ENCODE assay signal across 16 cellular contexts in genomic region chr4:83852085-83852451, GRCh38.
A peak's percentile ranks its signal among the peaks of the same experiment; 100 is the strongest.
DNase-seq lines count a peak whose midpoint lies in the region; ATAC-seq, FAIRE-seq and TF ChIP-seq lines count a peak whose summit lies in the region.
"Had no signal": no experiment of that assay in that cellular context is flagged by ENCODE, and none has a peak within 500 bp of the region (broad histone marks: within the 10 kb centered on the region; RNA-seq: fewer than 3 reads in every experiment).

No MANE protein-coding gene starts in this region.

- H3K4me3 Mint-ChIP-seq in Caco-2 (ENCODE audit: unreplicated experiment), result no peak overlapping the region
- H3K4me3 Mint-ChIP-seq: activated B cell treated with CpG ODN at 0.5 μM for 24 hours; activated T-cell treated with anti-CD3 and anti-CD28 coated beads, Interleukin-2, amount 50 U/mL, for 24 hours; CD4-positive, CD25-positive, alpha-beta regulatory T cell; endodermal cell had no signal

- intact Hi-C loops in Caco-2 (cut with micrococcal nuclease; ENCODE audit: unreplicated experiment) (no loop called here), IMR-90 (cut with micrococcal nuclease) (no loop called here)

- TF ChIP-seq POLR2A in IMR-90 (IDR thresholded peaks at IDR 0.05; ENCODE audit: low read depth, low read length), result no peak

- peak overlapping the region; percentile 65 for H3K27ac Mint-ChIP-seq in Caco-2 (ENCODE audit: unreplicated experiment)
- H3K27ac Mint-ChIP-seq: activated B cell treated with CpG ODN at 0.5 μM for 24 hours; activated T-cell treated with anti-CD3 and anti-CD28 coated beads, Interleukin-2, amount 50 U/mL, for 24 hours; CD4-positive, CD25-positive, alpha-beta regulatory T cell had no signal

- H3K27me3 ChIP-seq in Caco-2 (replicated peaks; ENCODE audit: control insufficient read depth, insufficient read depth, low read length) (no peaks in the 10 kb centered on the region), IMR-90 (ENCODE audit: control insufficient read depth, insufficient read depth, low read length) (no peaks in the 10 kb centered on the region), bronchial epithelial cell (ENCODE audit: control insufficient read depth, insufficient read depth, low read length) (no peaks in the 10 kb centered on the region), mesendoderm (ENCODE audit: insufficient read depth, low read length, poor library complexity) (no peaks in the 10 kb centered on the region)

- H4K8ac ChIP-seq in IMR-90 (ENCODE audit: low read depth in 2 of 2, low read length in 2 of 2), result peak overlapping the region; percentile 79 to 92
- H4K8ac ChIP-seq in mesendoderm (ENCODE audit: low read depth, low read length), result no peak overlapping the region

- no peak overlapping the region for H2AFZ ChIP-seq in IMR-90 (replicated peaks; ENCODE audit: low read length, poor library complexity)

- dilution Hi-C loops in IMR-90 (cut with HindIII; ENCODE audit: low sequenced_read_pairs, unreplicated experiment), result no loop called here

- no peaks in the 10 kb centered on the region for H3K9me3 ChIP-seq in Caco-2
- H3K9me3 ChIP-seq in IMR-90 (ENCODE audit: control insufficient read depth, insufficient read depth, low read length), result no peaks in the 10 kb centered on the region
- H3K9me3 ChIP-seq: prostate gland had no signal

- H2AK5ac ChIP-seq in IMR-90 (ENCODE audit: low read depth, low read length) (peak overlapping the region; percentile 66; the same call in 1 of the 2 replicates), mesendoderm (ENCODE audit: low read length) (no peak overlapping the region)

- H2BK5ac ChIP-seq in IMR-90 (ENCODE audit: low read depth, low read length, poor library complexity, severe bottlenecking) (peak overlapping the region; percentile 90), mesendoderm (ENCODE audit: low read length) (no peak overlapping the region)

- peak overlapping the region; percentile 95; the same call in 1 of the 2 replicates for H3K18ac ChIP-seq in IMR-90 (ENCODE audit: low read depth, low read length)
- peak overlapping the region; percentile 28 for H3K18ac ChIP-seq in mesendoderm (ENCODE audit: low read length)

- H3K4ac ChIP-seq in IMR-90 (ENCODE audit: low read depth, low read length), result peak overlapping the region; percentile 93; the same call in 1 of the 2 replicates
- no peak overlapping the region for H3K4ac ChIP-seq in mesendoderm (ENCODE audit: low read depth, low read length)

- H3K4me1 ChIP-seq in Caco-2 (peaks cover 38% of the 10 kb centered on the region), IMR-90 (ENCODE audit: control insufficient read depth, insufficient read depth, low read length) (peaks cover 33% of the 10 kb centered on the region), mesendoderm (ENCODE audit: control insufficient read depth, low read depth, low read length) (peaks cover 3% of the 10 kb centered on the region)
- H3K4me1 ChIP-seq: prostate gland had no signal

- H3K9me1 ChIP-seq in IMR-90 (ENCODE audit: insufficient read depth, low read length), result peaks cover 13% of the 10 kb centered on the region

- BruUV-seq in Caco-2 (replicated peaks; lab: Mats Ljungman, UMichigan) (no TSS peak), IMR-90 (replicated peaks; lab: Mats Ljungman, UMichigan) (no TSS peak)

- POLR2A ChIA-PET in Caco-2 (lab: Charles Lee), result no interaction called here
- POLR2A ChIA-PET in IMR-90 (lab: Charles Lee; ENCODE audit: unreplicated experiment), result no interaction called here

- H3K23ac ChIP-seq in IMR-90 (ENCODE audit: low read depth, low read length) (peak overlapping the region; percentile 93; the same call in 1 of the 2 replicates), mesendoderm (ENCODE audit: low read length) (no peak overlapping the region)

- no peak for FAIRE-seq in bronchial epithelial cell (lab: Jason Lieb, UNC)
- FAIRE-seq: HTR-8/SVneo had no signal

- no peaks in the 10 kb centered on the region for H3K79me1 ChIP-seq in IMR-90 (ENCODE audit: low read depth in 1 of 2, low read length in 2 of 2)
- H3K79me1 ChIP-seq in mesendoderm (ENCODE audit: low read length), result no peaks in the 10 kb centered on the region

- H4K20me1 ChIP-seq in IMR-90 (ENCODE audit: insufficient read depth, low read length), result no peaks in the 10 kb centered on the region

- peak overlapping the region; percentile 94 for H2BK20ac ChIP-seq in IMR-90 (ENCODE audit: low read depth, low read length)

- H3K9ac ChIP-seq in IMR-90 (ENCODE audit: low read depth, low read length) (no peak overlapping the region), mesendoderm (ENCODE audit: low read length) (no peak overlapping the region)

- CTCF ChIA-PET in Caco-2 (lab: Charles Lee) (no interaction called here), IMR-90 (lab: Yijun Ruan, JAX) (interaction anchor here (1.2 kb wide), 1 partner anchor 19 kb away, joined by 4 read pairs; no protein-coding TSS in a partner anchor)

- no peak for TF ChIP-seq RAD21 in IMR-90 (IDR thresholded peaks at IDR 0.05; ENCODE audit: low read length)

- H3K14ac ChIP-seq in IMR-90 (replicated peaks; ENCODE audit: low read depth, low read length), result peak overlapping the region; percentile 84; the same call in 1 of the 2 replicates

- DNase-seq in Caco-2 (no peak), IMR-90 (peak; percentile 88), bronchial epithelial cell (ENCODE audit: low read depth) (peak; percentile 88), mesendoderm (peak; percentile 22), midbrain (lab: John Stamatoyannopoulos, UW) (no peak), NCI-H2227 (lab: John Stamatoyannopoulos, UW; ENCODE audit: unreplicated experiment) (no peak)
- DNase-seq: activated B cell treated with CpG ODN at 0.5 μM for 24 hours; activated T-cell treated with anti-CD3 and anti-CD28 coated beads, Interleukin-2, amount 50 U/mL, for 24 hours; amygdala; CD4-positive, CD25-positive, alpha-beta regulatory T cell; NCI-H1417 treated with DMSO at 0.1 percent for 48 hours had no signal

- H2BK120ac ChIP-seq in IMR-90 (ENCODE audit: low read depth, low read length) (peak overlapping the region; percentile 97), mesendoderm (ENCODE audit: low read depth, low read length) (no peak overlapping the region)

- H2BK15ac ChIP-seq in IMR-90 (ENCODE audit: low read depth, low read length) (peak overlapping the region; percentile 66), mesendoderm (replicated peaks; ENCODE audit: low read depth) (no peak overlapping the region)

- WGBS in IMR-90 (ENCODE audit: extremely low coverage in 2 of 2, insufficient read length in 1 of 2), 2 experiments, result no CpG with 5 or more reads among the region's 1 CpG
- WGBS in mesendoderm (ENCODE audit: extremely low coverage, insufficient coverage, low lambda C conversion rate), result no CpG with 5 or more reads among the region's 1 CpG

- peak overlapping the region; percentile 8; the same call in 1 of the 2 replicates for H3K4me2 ChIP-seq in IMR-90 (ENCODE audit: low read depth, low read length)
- no peak overlapping the region for H3K4me2 ChIP-seq in mesendoderm (ENCODE audit: low read length)

- TF ChIP-seq CTCF in Caco-2 (IDR thresholded peaks at IDR 0.05; ENCODE audit: insufficient read depth in 1 of 2, low read depth in 1 of 2, low read length in 1 of 2, severe bottlenecking in 1 of 2, unreplicated experiment in 1 of 2) (no peak), IMR-90 (conservative IDR thresholded peaks at IDR 0.05; ENCODE audit: low read depth, low read length) (no peak), bronchial epithelial cell (IDR thresholded peaks at IDR 0.05; ENCODE audit: insufficient read depth, low read length, severe bottlenecking) (no peak)

- H3K36me3 Mint-ChIP-seq in Caco-2 (ENCODE audit: insufficient read depth, unreplicated experiment), result no peaks in the 10 kb centered on the region
- H3K36me3 Mint-ChIP-seq: CD4-positive, CD25-positive, alpha-beta regulatory T cell had no signal

- H3K27ac ChIP-seq in IMR-90 (ENCODE audit: insufficient read depth, low read length) (peak overlapping the region; percentile 87), mesendoderm (ENCODE audit: low read depth, low read length) (peak overlapping the region; percentile 64)
- H3K27ac ChIP-seq: prostate gland had no signal

- no peak overlapping the region for H2AK9ac ChIP-seq in IMR-90 (replicated peaks; ENCODE audit: low read depth, low read length, poor library complexity)

- peaks cover 35% of the 10 kb centered on the region for H3K4me1 Mint-ChIP-seq in Caco-2 (ENCODE audit: low read depth, unreplicated experiment)
- H3K4me1 Mint-ChIP-seq: activated B cell treated with CpG ODN at 0.5 μM for 24 hours; CD4-positive, CD25-positive, alpha-beta regulatory T cell had no signal

- H3K9me3 Mint-ChIP-seq in Caco-2 (ENCODE audit: unreplicated experiment), result no peaks in the 10 kb centered on the region
- H3K9me3 Mint-ChIP-seq: activated B cell treated with CpG ODN at 0.5 μM for 24 hours; activated T-cell treated with anti-CD3 and anti-CD28 coated beads, Interleukin-2, amount 50 U/mL, for 24 hours; endodermal cell had no signal

- H3K36me3 ChIP-seq in Caco-2 (ENCODE audit: control insufficient read depth, insufficient read depth, low read length) (no peaks in the 10 kb centered on the region), IMR-90 (ENCODE audit: control insufficient read depth, insufficient read depth, low read length) (no peaks in the 10 kb centered on the region), bronchial epithelial cell (ENCODE audit: control insufficient read depth, insufficient read depth, low read length) (no peaks in the 10 kb centered on the region), mesendoderm (ENCODE audit: control insufficient read depth, insufficient read depth, low read length) (no peaks in the 10 kb centered on the region)
- H3K36me3 ChIP-seq: prostate gland had no signal

- no peaks in the 10 kb centered on the region for H3K27me3 Mint-ChIP-seq in Caco-2 (ENCODE audit: insufficient read depth, unreplicated experiment)
- H3K27me3 Mint-ChIP-seq: activated B cell treated with CpG ODN at 0.5 μM for 24 hours; CD4-positive, CD25-positive, alpha-beta regulatory T cell had no signal

- no peak overlapping the region for H3K4me3 ChIP-seq in Caco-2 (ENCODE audit: low read depth, low read length)
- H3K4me3 ChIP-seq in IMR-90 (ENCODE audit: insufficient read depth, low read depth, low read length), result no peak overlapping the region
- no peak overlapping the region for H3K4me3 ChIP-seq in bronchial epithelial cell (ENCODE audit: low read depth, low read length)
- H3K4me3 ChIP-seq in mesendoderm (ENCODE audit: low read length), result no peak overlapping the region
- H3K4me3 ChIP-seq: prostate gland had no signal

- H3K79me2 ChIP-seq in mesendoderm (ENCODE audit: control insufficient read depth, insufficient read depth, low read length), result no peaks in the 10 kb centered on the region

- H3K56ac ChIP-seq in IMR-90 (ENCODE audit: extremely low read depth, insufficient read depth, low read length) (peak overlapping the region; percentile 90), mesendoderm (ENCODE audit: low read length) (no peak overlapping the region)

- in situ Hi-C loops in IMR-90 (cut with MboI; ENCODE audit: low sequenced_read_pairs), result no loop called here

- peak overlapping the region; percentile 96; the same call in 1 of the 2 replicates for H4K91ac ChIP-seq in IMR-90 (ENCODE audit: insufficient read depth, low read depth, low read length)

- peak overlapping the region; percentile 92; the same call in 1 of the 2 replicates for H4K5ac ChIP-seq in IMR-90 (ENCODE audit: low read depth, low read length)
- H4K5ac ChIP-seq in mesendoderm (ENCODE audit: low read length), result no peak overlapping the region

- ATAC-seq in IMR-90 (ENCODE audit: low read depth), result peak; percentile 63
- no peak for ATAC-seq in GM21390 (IDR thresholded peaks at IDR 0.05; ENCODE audit: unreplicated experiment)
- no peak for ATAC-seq in GM19324 (IDR thresholded peaks at IDR 0.05; ENCODE audit: low FRiP score, unreplicated experiment)

Comparison
In these comparisons a context has a peak if more than half of its experiments do, and no peak if none do; other contexts are left out.
1. DNase-seq: peak in IMR-90 (single experiment), bronchial epithelial cell (single experiment) and mesendoderm (single experiment); none in Caco-2 (0 of 2), midbrain (single experiment) and NCI-H2227 (single experiment).